ENCODE assay signal across 8 cellular contexts in genomic region chr10:73495226-73495883, GRCh38. TPM values are rescaled to one million over a fixed set of nuclear protein-coding genes. Genes with fewer than 3 reads are reported as not detected.
A peak's percentile ranks its signal among the peaks of the same experiment; 100 is the strongest.
DNase-seq lines count a peak whose midpoint lies in the region; ATAC-seq and TF ChIP-seq lines count a peak whose summit lies in the region.

No MANE protein-coding gene starts in this region.

- H3K4me1 Mint-ChIP-seq in activated CD4-positive, alpha-beta T cell treated with anti-CD3 and anti-CD28 coated beads for 36 hours: peaks cover 43% of the 10 kb centered on the region

- no peaks in the 10 kb centered on the region for H3K27me3 Mint-ChIP-seq in activated CD4-positive, alpha-beta T cell treated with anti-CD3 and anti-CD28 coated beads for 36 hours

- H3K27ac Mint-ChIP-seq in activated CD4-positive, alpha-beta T cell treated with anti-CD3 and anti-CD28 coated beads for 36 hours: peak overlapping the region; percentile 89

- H3K4me3 Mint-ChIP-seq in activated CD4-positive, alpha-beta T cell treated with anti-CD3 and anti-CD28 coated beads for 36 hours: peak overlapping the region; percentile 91

- CTCF ChIA-PET in activated CD4-positive, alpha-beta T cell treated with anti-CD3 and anti-CD28 coated beads for 36 hours (lab: Charles Lee): interaction anchor here (0.7 to 1.6 kb wide), 2 partner anchors 16 to 1087 kb away, joined by 3 to 6 read pairs; no protein-coding TSS in a partner anchor

- POLR2A ChIA-PET in activated CD4-positive, alpha-beta T cell treated with anti-CD3 and anti-CD28 coated beads for 36 hours (lab: Charles Lee): interaction anchor here (0.5 to 1.6 kb wide), 9 partner anchors 20 to 505 kb away, joined by 3 to 7 read pairs (median 5); partner anchors contain the start of gene DNAJC9

- ATAC-seq in GM18868 (IDR thresholded peaks at IDR 0.05; ENCODE audit: unreplicated experiment): peak; percentile 88
- ATAC-seq in HG03097 (IDR thresholded peaks at IDR 0.05; ENCODE audit: low FRiP score, unreplicated experiment): peak; percentile 89
- peak; percentile 90 for ATAC-seq in activated CD4-positive, alpha-beta T cell treated with anti-CD3 and anti-CD28 coated beads for 36 hours
- ATAC-seq in left lobe of liver: peak; percentile 96

- DNase-seq in AG08395 (ENCODE audit: low spot score): peak; percentile 93
- peak; percentile 96 for DNase-seq in NCI-H460 (ENCODE audit: extremely low read depth, low read depth)
- DNase-seq in activated CD4-positive, alpha-beta T cell treated with anti-CD3 and anti-CD28 coated beads for 36 hours: peak; percentile 93
- peak; percentile 87 for DNase-seq in choroid plexus epithelial cell (ENCODE audit: low read depth)
- DNase-seq in left lobe of liver (ENCODE audit: low spot score): peak; percentile 96
- DNase-seq in stimulated activated CD4-positive, alpha-beta T cell treated with anti-CD3 and anti-CD28 coated beads, Interleukin-2, amount 100 ng/mL, for 4 hours (ENCODE audit: low read depth): peak; percentile 64

- TF ChIP-seq CTCF in choroid plexus epithelial cell (conservative IDR thresholded peaks at IDR 0.05; ENCODE audit: low read depth, low read length): no peak

- no peaks in the 10 kb centered on the region for H3K9me3 Mint-ChIP-seq in activated CD4-positive, alpha-beta T cell treated with anti-CD3 and anti-CD28 coated beads for 36 hours (ENCODE audit: low read depth)

- H3K36me3 Mint-ChIP-seq in activated CD4-positive, alpha-beta T cell treated with anti-CD3 and anti-CD28 coated beads for 36 hours (ENCODE audit: low read depth): peaks cover 12% of the 10 kb centered on the region

- intact Hi-C loops in activated CD4-positive, alpha-beta T cell treated with anti-CD3 and anti-CD28 coated beads for 36 hours (cut with DNase I, micrococcal nuclease): loop anchor here (1.0 to 10.0 kb wide), 13 partner anchors 15 to 803 kb away; partner anchors contain the start of genes CFAP70 (in 2 of the 2), P4HA1 (in 2 of the 2), ANXA7 (in 1 of the 2) and DNAJC9 (in 1 of the 2)

- peak overlapping the region; percentile 91 for H3K4me3 ChIP-seq in choroid plexus epithelial cell (ENCODE audit: low read depth, low read length)

RNA-seq across cellular contexts. Expression of gene PPP3CB, which starts 0.5 kb away (rescaled TPM):
- total RNA-seq in NCI-H460 (2014; rRNA removed; shearing (Covaris generic)): 15.3 and 17.1 TPM in 2 replicates
- 17.0 and 24.6 TPM in 2 replicates for polyA plus RNA-seq in NCI-H460 (2014; cell fraction: nucleus; rRNA removed)
- 10 to 100 TPM; 42.3 to 45.3 TPM for total RNA-seq in activated CD4-positive, alpha-beta T cell treated with anti-CD3 and anti-CD28 coated beads for 36 hours
- total RNA-seq in left lobe of liver: 10.7 TPM

Comparison
In these comparisons a context has a peak if more than half of its experiments do, and no peak if none do; other contexts are left out.
1. Peak in every context shown above with its lines: DNase-seq, ATAC-seq and H3K4me3 ChIP-seq.